18 cellular contexts compared by ENCODE assay signal in the genomic region with DNA sequence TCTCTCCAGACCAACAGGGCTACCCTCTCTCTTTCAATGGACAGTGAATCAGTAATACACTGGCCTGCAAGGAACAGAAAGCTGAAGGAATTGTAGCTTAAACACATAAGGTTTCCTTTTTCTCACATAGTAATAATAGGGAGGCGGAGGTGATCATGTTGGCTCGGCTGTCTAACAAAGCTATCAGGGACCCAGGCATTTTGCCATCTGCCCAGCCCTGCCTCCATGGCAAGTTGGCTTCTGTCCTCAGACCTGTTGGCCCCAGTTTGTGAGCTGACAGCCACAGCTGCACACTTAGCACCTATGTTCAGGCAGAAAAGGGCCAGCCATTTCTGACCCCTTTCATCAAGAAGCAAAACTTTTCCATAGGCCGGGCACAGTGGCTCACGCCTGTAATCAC. TPM values are rescaled to one million over a fixed set of nuclear protein-coding genes. Genes with fewer than 3 reads are reported as not detected.
"Had no signal": no experiment of that assay in that cellular context is flagged by ENCODE, and none has a peak within 500 bp of the region (broad histone marks: within the 10 kb centered on the region; RNA-seq: fewer than 3 reads in every experiment).

No MANE protein-coding gene starts in this region.

- H3K27ac Mint-ChIP-seq: activated CD4-positive, alpha-beta memory T cell treated with anti-CD3 and anti-CD28 coated beads for 36 hours; activated naive CD4-positive, alpha-beta T cell treated with anti-CD3 and anti-CD28 coated beads, Interleukin-2, amount 50 U/mL, for 72 hours; stimulated activated naive CD8-positive, alpha-beta T cell treated with anti-CD3 and anti-CD28 coated beads, Interleukin-15, Interleukin-2, amounts not matched to agents 100 ng/mL and 50 ng/mL, for 24 hours; T-helper 2 cell treated with Interferon-gamma antibody and Interleukin-4, amounts not matched to agents 5 μg/mL and 100 μg/mL, for 36 hours had no signal

- H3K9me3 Mint-ChIP-seq: activated CD4-positive, alpha-beta memory T cell treated with anti-CD3 and anti-CD28 coated beads for 36 hours; activated naive CD4-positive, alpha-beta T cell treated with anti-CD3 and anti-CD28 coated beads, Interleukin-2, amount 50 U/mL, for 72 hours; activated T-cell treated with anti-CD3 and anti-CD28 coated beads, Interleukin-2, amount 50 U/mL, for 4 hours; stimulated activated naive CD8-positive, alpha-beta T cell treated with anti-CD3 and anti-CD28 coated beads, Interleukin-15, Interleukin-2, amounts not matched to agents 100 ng/mL and 50 ng/mL, for 24 hours had no signal

- H3K4me3 ChIP-seq: ovary, testis had no signal

- ATAC-seq: activated T-cell treated with anti-CD3 and anti-CD28 coated beads, Interleukin-2, amount 50 U/mL, for 4 hours had no signal

- H3K9me3 ChIP-seq: testis had no signal

- H3K27ac ChIP-seq: brain microvascular endothelial cell, ovary, testis had no signal

- H3K36me3 Mint-ChIP-seq: activated CD4-positive, alpha-beta memory T cell treated with anti-CD3 and anti-CD28 coated beads for 36 hours; activated naive CD4-positive, alpha-beta T cell treated with anti-CD3 and anti-CD28 coated beads, Interleukin-2, amount 50 U/mL, for 72 hours had no signal

- H3K27me3 ChIP-seq: brain microvascular endothelial cell, ovary, testis had no signal

- H3K4me1 ChIP-seq: testis had no signal

- H3K4me3 Mint-ChIP-seq: activated CD4-positive, alpha-beta memory T cell treated with anti-CD3 and anti-CD28 coated beads for 36 hours; activated T-cell treated with anti-CD3 and anti-CD28 coated beads, Interleukin-2, amount 50 U/mL, for 4 hours; nephron progenitor cell; stimulated activated naive CD8-positive, alpha-beta T cell treated with anti-CD3 and anti-CD28 coated beads, Interleukin-15, Interleukin-2, amounts not matched to agents 100 ng/mL and 50 ng/mL, for 24 hours; T-helper 2 cell treated with Interferon-gamma antibody and Interleukin-4, amounts not matched to agents 5 μg/mL and 100 μg/mL, for 36 hours had no signal

- DNase-seq: activated T-cell treated with anti-CD3 and anti-CD28 coated beads, Interleukin-2, amount 50 U/mL, for 4 hours; amniotic stem cell; brain microvascular endothelial cell; cerebellar nuclear complex; mammary epithelial cell; nephron progenitor cell; stimulated activated CD4-positive, alpha-beta T cell treated with anti-CD3 and anti-CD28 coated beads, Interleukin-4, amount 100 ng/mL, for 1 hour; SW 1271; testis had no signal

- H3K36me3 ChIP-seq: brain microvascular endothelial cell, ovary had no signal

RNA-seq across cellular contexts. Expression of a gene that starts 2.0 kb away (rescaled TPM):
- total RNA-seq: activated CD4-positive, alpha-beta memory T cell treated with anti-CD3 and anti-CD28 coated beads for 36 hours; activated naive CD4-positive, alpha-beta T cell treated with anti-CD3 and anti-CD28 coated beads, Interleukin-2, amount 50 U/mL, for 72 hours; activated T-cell treated with anti-CD3 and anti-CD28 coated beads, Interleukin-2, amount 50 U/mL, for 4 hours; dermis blood vessel endothelial cell; glomerular endothelial cell; mammary epithelial cell; ovary; testis had no signal
- polyA plus RNA-seq: esophagus, mammary epithelial cell, ovary, urinary bladder had no signal

RNA-seq across cellular contexts. Expression of a gene that starts 11.5 kb away (rescaled TPM):
- total RNA-seq: activated CD4-positive, alpha-beta memory T cell treated with anti-CD3 and anti-CD28 coated beads for 36 hours; activated naive CD4-positive, alpha-beta T cell treated with anti-CD3 and anti-CD28 coated beads, Interleukin-2, amount 50 U/mL, for 72 hours; activated T-cell treated with anti-CD3 and anti-CD28 coated beads, Interleukin-2, amount 50 U/mL, for 4 hours; dermis blood vessel endothelial cell; glomerular endothelial cell; mammary epithelial cell had no signal
- polyA plus RNA-seq: esophagus, mammary epithelial cell, ovary, urinary bladder had no signal

RNA-seq across cellular contexts. Expression of a gene that starts 17.3 kb away (rescaled TPM):
- total RNA-seq: activated CD4-positive, alpha-beta memory T cell treated with anti-CD3 and anti-CD28 coated beads for 36 hours; activated naive CD4-positive, alpha-beta T cell treated with anti-CD3 and anti-CD28 coated beads, Interleukin-2, amount 50 U/mL, for 72 hours; activated T-cell treated with anti-CD3 and anti-CD28 coated beads, Interleukin-2, amount 50 U/mL, for 4 hours; dermis blood vessel endothelial cell; glomerular endothelial cell; mammary epithelial cell; urinary bladder had no signal
- polyA plus RNA-seq: esophagus, mammary epithelial cell, ovary, urinary bladder had no signal
